18 cellular contexts compared by ENCODE assay signal in the genomic region with DNA sequence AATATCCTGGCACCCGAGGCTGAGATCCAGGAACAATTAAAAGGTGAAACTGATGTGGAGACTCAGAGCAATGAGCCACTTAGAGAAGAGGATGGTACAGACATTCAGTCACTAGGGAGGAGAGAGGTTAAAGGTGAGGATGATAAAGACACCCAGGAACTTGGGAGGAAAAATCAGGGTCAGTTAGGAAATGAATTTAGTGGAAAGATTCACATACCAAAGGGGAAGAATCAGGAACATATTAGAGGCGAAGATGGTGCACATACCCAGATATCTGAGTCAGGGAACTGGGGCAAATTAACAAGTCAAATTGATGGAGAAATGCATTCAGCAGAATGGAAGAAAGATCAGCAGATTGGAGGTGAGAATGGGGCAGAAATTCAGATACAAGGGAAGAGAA. TPM values are rescaled to one million over a fixed set of nuclear protein-coding genes. Genes with fewer than 3 reads are reported as not detected.
"Had no signal": no experiment of that assay in that cellular context is flagged by ENCODE, and none has a peak within 500 bp of the region (broad histone marks: within the 10 kb centered on the region; RNA-seq: fewer than 3 reads in every experiment).

No MANE protein-coding gene starts in this region.

- DNase-seq: dorsolateral prefrontal cortex; effector CD8-positive, alpha-beta T cell; islet precursor cell; natural killer cell; posterior cingulate gyrus; sigmoid colon; stimulated activated CD4-positive, alpha-beta T cell treated with anti-CD3 and anti-CD28 coated beads, Interleukin-2, amount 100 ng/mL, for 24 hours; stimulated activated CD4-positive, alpha-beta T cell treated with anti-CD3 and anti-CD28 coated beads, Interleukin-4, amount 100 ng/mL, for 4 hours; stimulated activated naive B cell treated with anti-CD40 and anti-IgM and Interleukin-4, amounts not matched to agents 10 μg/mL and 1 μg/mL and 100 μg/mL, for 72 hours; stimulated activated naive CD8-positive, alpha-beta T cell treated with anti-CD3 and anti-CD28 coated beads, Interleukin-15, amount 100 ng/mL, for 72 hours; testis; upper lobe of right lung had no signal

- H3K27me3 ChIP-seq: dorsolateral prefrontal cortex, sigmoid colon, testis, tibial nerve, upper lobe of right lung, vagina had no signal

- H3K9me3 ChIP-seq: sigmoid colon, testis, tibial nerve, upper lobe of right lung, vagina had no signal

- H3K4me3 ChIP-seq: dorsolateral prefrontal cortex, sigmoid colon, skin epidermis, testis, tibial nerve, upper lobe of right lung, vagina had no signal

- FAIRE-seq: frontal cortex had no signal

- H3K36me3 ChIP-seq: upper lobe of right lung, vagina had no signal

- H3K27ac ChIP-seq: dorsolateral prefrontal cortex, sigmoid colon, skin epidermis, testis, tibial nerve, upper lobe of right lung, vagina had no signal

- ATAC-seq: left lobe of liver; natural killer cell; stimulated activated naive B cell treated with anti-CD40 and anti-IgM and Interleukin-4, amounts not matched to agents 10 μg/mL and 1 μg/mL and 100 μg/mL, for 72 hours; stimulated activated naive CD8-positive, alpha-beta T cell treated with anti-CD3 and anti-CD28 coated beads, Interleukin-15, amount 100 ng/mL, for 72 hours; upper lobe of right lung had no signal

RNA-seq across cellular contexts. Expression of gene MEI1, which starts 4.1 kb away (rescaled TPM):
- total RNA-seq: osteocyte had no signal
